ENCODE assay signal across 11 cellular contexts in the genomic region with DNA sequence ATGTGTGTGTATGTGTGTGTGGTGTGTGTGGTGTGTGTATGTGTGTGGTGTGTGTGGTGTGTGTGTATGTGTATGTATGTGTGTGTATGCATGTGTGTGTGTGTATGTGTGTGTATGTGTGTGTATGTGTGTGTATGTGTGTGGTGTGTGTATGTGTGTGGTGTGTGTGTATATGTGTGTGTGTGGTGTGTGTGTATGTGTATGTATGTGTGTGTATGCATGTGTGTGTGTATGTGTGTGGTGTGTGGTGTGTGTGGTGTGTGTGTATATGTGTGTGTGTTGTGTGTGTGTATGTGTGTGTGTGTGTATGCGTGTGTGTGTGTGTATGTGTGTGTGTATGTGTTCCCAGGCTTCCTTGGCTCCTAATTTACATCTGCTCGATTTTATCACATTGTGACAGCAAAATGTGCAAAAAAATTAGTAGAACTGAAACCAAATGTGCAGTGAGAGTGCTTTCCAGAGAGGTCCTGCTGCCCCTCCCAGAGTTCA.
A peak's percentile ranks its signal among the peaks of the same experiment; 100 is the strongest.
DNase-seq lines count a peak whose midpoint lies in the region; FAIRE-seq and TF ChIP-seq lines count a peak whose summit lies in the region.
"Had no signal": no experiment of that assay in that cellular context is flagged by ENCODE, and none has a peak within 500 bp of the region (broad histone marks: within the 10 kb centered on the region; RNA-seq: fewer than 3 reads in every experiment).

No MANE protein-coding gene starts in this region.

- H2AFZ ChIP-seq in astrocyte (ENCODE audit: low read depth, low read length) (no peak overlapping the region), keratinocyte (ENCODE audit: control insufficient read depth, low read length) (no peak overlapping the region), GM23248 (no peak overlapping the region)

- H3K27me3 ChIP-seq in astrocyte (ENCODE audit: insufficient read depth, low read length) (peaks cover 4% of the 10 kb centered on the region), keratinocyte (ENCODE audit: control insufficient read depth, extremely low read depth, insufficient read depth, low read length) (peaks cover 4% of the 10 kb centered on the region), A673 (replicated peaks; ENCODE audit: insufficient read depth, low read depth, low read length, poor library complexity) (peaks cover 14% of the 10 kb centered on the region), GM23248 (replicated peaks; ENCODE audit: insufficient read depth) (no peaks in the 10 kb centered on the region)

- H3K9ac ChIP-seq in astrocyte (ENCODE audit: low read length) (peak overlapping the region; percentile 72), keratinocyte (ENCODE audit: control insufficient read depth, extremely low read depth, insufficient read depth, low read length) (no peak overlapping the region), GM23248 (no peak overlapping the region)

- in situ Hi-C loops in GM23248 (cut with MboI), result no loop called here

- H3K9me2 ChIP-seq in GM23248 (ENCODE audit: insufficient read depth), result no peaks in the 10 kb centered on the region

- no peaks in the 10 kb centered on the region for H4K20me1 ChIP-seq in astrocyte (ENCODE audit: insufficient read depth, low read length)
- no peaks in the 10 kb centered on the region for H4K20me1 ChIP-seq in keratinocyte (ENCODE audit: control insufficient read depth, extremely low read depth, insufficient read depth, low read length)
- no peaks in the 10 kb centered on the region for H4K20me1 ChIP-seq in GM23248 (ENCODE audit: insufficient read depth)

- H3K9me3 ChIP-seq in KOPT-K1 (ENCODE audit: insufficient read depth, low read length, poor library complexity, severe bottlenecking) (peaks cover 11% of the 10 kb centered on the region), astrocyte (ENCODE audit: insufficient read depth, low read depth, low read length) (peaks cover 6% of the 10 kb centered on the region), keratinocyte (ENCODE audit: control insufficient read depth, low read depth, low read length) (peaks cover 4% of the 10 kb centered on the region), A673 (ENCODE audit: low read depth, low read length, poor library complexity, severe bottlenecking) (no peaks in the 10 kb centered on the region), GM23248 (ENCODE audit: low read depth) (no peaks in the 10 kb centered on the region)

- peaks cover 20% of the 10 kb centered on the region for H3K9me3 Mint-ChIP-seq in astrocyte (ENCODE audit: unreplicated experiment)

- DNase-seq in astrocyte (ENCODE audit: low read depth), result no peak
- no peak for DNase-seq in keratinocyte (ENCODE audit: low read depth, low spot score)
- DNase-seq in A673 (ENCODE audit: low spot score), result no peak
- DNase-seq in NCI-H2171 (lab: John Stamatoyannopoulos, UW), result no peak
- DNase-seq in GM23248, result no peak
- DNase-seq in cortex of kidney (lab: John Stamatoyannopoulos, UW), result no peak
- DNase-seq: DMS 273 treated with DMSO at 0.1 percent for 48 hours, HCEC 1CT, NCI-H69, SHP77 had no signal

- H3K4me3 Mint-ChIP-seq in astrocyte (ENCODE audit: unreplicated experiment), result no peak overlapping the region

- H3F3A ChIP-seq in GM23248 (ENCODE audit: insufficient read depth), result peaks cover 9% of the 10 kb centered on the region; the same call in 1 of the 2 replicates

- no peak for TF ChIP-seq CTCF in astrocyte (IDR thresholded peaks at IDR 0.05; ENCODE audit: insufficient read depth, low read depth, low read length)
- TF ChIP-seq CTCF in keratinocyte (optimal IDR thresholded peaks at IDR 0.05 in 1 of 3, IDR thresholded peaks at IDR 0.05 in 1 of 3, conservative IDR thresholded peaks at IDR 0.05 in 1 of 3; ENCODE audit: extremely low read depth in 1 of 3, insufficient read depth in 2 of 3, low read length in 3 of 3), result no peak
- no peak for TF ChIP-seq CTCF in A673 (conservative IDR thresholded peaks at IDR 0.05; ENCODE audit: low read depth, low read length)

- FAIRE-seq in astrocyte (lab: Jason Lieb, UNC) (no peak), keratinocyte (lab: Jason Lieb, UNC) (peak; percentile 36)

- H3K36me3 ChIP-seq in KOPT-K1 (ENCODE audit: insufficient read depth, low read length), result no peaks in the 10 kb centered on the region
- no peaks in the 10 kb centered on the region for H3K36me3 ChIP-seq in astrocyte (ENCODE audit: insufficient read depth, low read length)
- no peaks in the 10 kb centered on the region for H3K36me3 ChIP-seq in keratinocyte (ENCODE audit: control insufficient read depth in 2 of 2, extremely low read depth in 1 of 2, insufficient read depth in 2 of 2, low read length in 2 of 2)
- no peaks in the 10 kb centered on the region for H3K36me3 ChIP-seq in A673 (ENCODE audit: insufficient read depth, low read length, poor library complexity, severe bottlenecking)
- no peaks in the 10 kb centered on the region for H3K36me3 ChIP-seq in GM23248 (ENCODE audit: low read depth)

- peaks cover 29% of the 10 kb centered on the region for H3K27me3 Mint-ChIP-seq in astrocyte (ENCODE audit: low read depth, unreplicated experiment)

- peak overlapping the region; percentile 19 for H3K27ac ChIP-seq in KOPT-K1 (ENCODE audit: low read depth, low read length, poor library complexity, severe bottlenecking)
- peak overlapping the region; percentile 40 for H3K27ac ChIP-seq in astrocyte (ENCODE audit: low read depth, low read length)
- H3K27ac ChIP-seq in keratinocyte (ENCODE audit: control insufficient read depth, insufficient read depth, low read length), result no peak overlapping the region
- H3K27ac ChIP-seq in A673 (ENCODE audit: low read depth, low read length, poor library complexity, severe bottlenecking), result no peak overlapping the region
- no peak overlapping the region for H3K27ac ChIP-seq in GM23248

- no TSS peak for BruUV-seq in A673 (replicated peaks; lab: Mats Ljungman, UMichigan)

- 0 to 14% methylated on average over 1 to 2 of the region's 2 CpGs for WGBS in GM23248 (ENCODE audit: low coverage in 1 of 2, low lambda C conversion rate in 2 of 2, missing lambda C conversion rate in 2 of 2), 2 experiments

- H3K9me1 ChIP-seq in keratinocyte (ENCODE audit: control insufficient read depth, extremely low read depth, insufficient read depth, low read length), result no peaks in the 10 kb centered on the region

- H3K4me1 Mint-ChIP-seq in astrocyte (ENCODE audit: low read depth, unreplicated experiment), result peaks cover 12% of the 10 kb centered on the region

- H3K4me1 ChIP-seq in astrocyte (ENCODE audit: insufficient read depth, low read length) (peaks cover 23% of the 10 kb centered on the region), keratinocyte (ENCODE audit: control insufficient read depth, extremely low read depth, insufficient read depth, low read length) (peaks cover 15% of the 10 kb centered on the region), A673 (ENCODE audit: insufficient read depth, low read length, poor library complexity, severe bottlenecking) (no peaks in the 10 kb centered on the region), GM23248 (ENCODE audit: insufficient read depth) (peaks cover 17% of the 10 kb centered on the region)

- CTCF ChIA-PET in A673 (lab: Charles Lee), result no interaction called here

- H3K79me2 ChIP-seq in astrocyte (ENCODE audit: insufficient read depth, low read length) (no peaks in the 10 kb centered on the region), keratinocyte (ENCODE audit: control insufficient read depth, insufficient read depth, low read length) (no peaks in the 10 kb centered on the region), GM23248 (ENCODE audit: insufficient read depth) (no peaks in the 10 kb centered on the region)

- intact Hi-C loops in A673 (cut with micrococcal nuclease; ENCODE audit: unreplicated experiment), result no loop called here

- dilution Hi-C loops in keratinocyte (cut with MboI; ENCODE audit: extremely low pct_ligation_motif_present, low sequenced_read_pairs), result no loop called here

- POLR2A ChIA-PET in A673 (lab: Charles Lee; ENCODE audit: low non-redundant PET), result no interaction called here

- H3K27ac Mint-ChIP-seq in astrocyte (ENCODE audit: unreplicated experiment), result peak overlapping the region; percentile 62

- H3K4me3 ChIP-seq in astrocyte (ENCODE audit: insufficient read depth, low read depth, low read length) (no peak overlapping the region), keratinocyte (ENCODE audit: control insufficient read depth in 2 of 3, extremely low read depth in 1 of 3, insufficient read depth in 2 of 3, low read depth in 1 of 3, low read length in 3 of 3) (no peak overlapping the region), A673 (ENCODE audit: low read depth, low read length, poor library complexity, severe bottlenecking) (no peak overlapping the region), GM23248 (no peak overlapping the region)

- H3K4me2 ChIP-seq in astrocyte (ENCODE audit: low read length) (peak overlapping the region; percentile 74), keratinocyte (ENCODE audit: control insufficient read depth, extremely low read depth, insufficient read depth, low read depth, low read length) (no peak overlapping the region), GM23248 (ENCODE audit: unreplicated experiment) (no peak overlapping the region)

- H3K36me3 Mint-ChIP-seq in astrocyte (ENCODE audit: low read depth, unreplicated experiment), result no peaks in the 10 kb centered on the region

Comparison
In these comparisons a context has a peak if more than half of its experiments do, and no peak if none do; other contexts are left out.
1. H3K27ac ChIP-seq: peak in KOPT-K1 (single experiment) and astrocyte (single experiment); none in keratinocyte (single experiment), A673 (single experiment) and GM23248 (single experiment).